ENCODE assay signal across 9 cellular contexts in the genomic region with DNA sequence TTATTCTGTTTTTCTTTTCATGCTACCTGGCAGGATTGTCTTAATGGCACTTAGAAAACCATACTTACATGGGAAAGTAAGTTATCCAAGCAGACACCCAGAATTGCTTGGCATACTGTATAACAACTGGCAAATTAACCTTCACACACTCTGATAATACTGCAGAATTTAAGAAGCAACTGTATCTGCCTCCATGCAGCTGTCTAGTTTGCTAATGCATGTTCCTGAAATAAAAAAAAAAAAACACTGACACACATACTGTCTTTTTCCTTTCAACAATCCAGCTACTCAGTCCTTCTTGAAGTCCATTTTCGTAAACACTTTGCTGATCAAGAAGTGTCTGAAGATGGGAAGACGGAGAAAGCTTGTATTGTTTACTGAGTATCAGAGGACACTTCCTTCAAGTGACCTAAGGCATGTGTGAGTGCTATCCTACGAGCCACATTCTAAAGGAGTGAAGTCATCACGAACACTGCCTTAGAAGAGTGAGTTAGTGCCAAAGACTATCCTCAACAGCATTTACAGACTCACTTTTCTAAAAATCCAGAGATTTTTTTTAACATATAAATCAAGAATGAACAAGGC.
DNase-seq lines count a peak whose midpoint lies in the region; ATAC-seq and TF ChIP-seq lines count a peak whose summit lies in the region.
"Had no signal": no experiment of that assay in that cellular context is flagged by ENCODE, and none has a peak within 500 bp of the region (broad histone marks: within the 10 kb centered on the region; RNA-seq: fewer than 3 reads in every experiment).

No MANE protein-coding gene starts in this region.

- H4K20me1 ChIP-seq in GM23248 (ENCODE audit: insufficient read depth), result no peaks in the 10 kb centered on the region

- peak overlapping the region; percentile 46 for H3K27ac ChIP-seq in GM23248
- no peak overlapping the region for H3K27ac ChIP-seq in neuronal stem cell (replicated peaks; ENCODE audit: low read length)
- H3K27ac ChIP-seq: testis had no signal

- no peak overlapping the region for H4K91ac ChIP-seq in neuronal stem cell (ENCODE audit: low read depth, low read length, poor library complexity)

- no peaks in the 10 kb centered on the region for H3K36me3 ChIP-seq in GM23248 (ENCODE audit: low read depth)
- no peaks in the 10 kb centered on the region for H3K36me3 ChIP-seq in neuronal stem cell (replicated peaks in 1 of 2; ENCODE audit: control insufficient read depth in 2 of 2, insufficient read depth in 2 of 2, low read length in 2 of 2)

- H2AFZ ChIP-seq in GM23248 (peak overlapping the region; percentile 63), neuronal stem cell (ENCODE audit: low read length) (peak overlapping the region; percentile 77)

- no peak for ATAC-seq in HG02763 (IDR thresholded peaks at IDR 0.05; ENCODE audit: unreplicated experiment)
- ATAC-seq in HG02798 (IDR thresholded peaks at IDR 0.05; ENCODE audit: poor library complexity, unreplicated experiment), result no peak

- H3F3A ChIP-seq in GM23248 (ENCODE audit: insufficient read depth), result peaks cover 18% of the 10 kb centered on the region

- H3K14ac ChIP-seq in neuronal stem cell (ENCODE audit: low read length), result no peak overlapping the region

- H2AK5ac ChIP-seq in neuronal stem cell (ENCODE audit: low read depth, low read length), result no peak overlapping the region

- no peak overlapping the region for H3K23ac ChIP-seq in neuronal stem cell (ENCODE audit: low read depth, low read length, poor library complexity)

- no peaks in the 10 kb centered on the region for H3K79me1 ChIP-seq in neuronal stem cell (ENCODE audit: low read depth, low read length)

- no peaks in the 10 kb centered on the region for H3K79me2 ChIP-seq in GM23248 (ENCODE audit: insufficient read depth)

- no peak overlapping the region for H2BK5ac ChIP-seq in neuronal stem cell (ENCODE audit: low read length)

- H3K4me2 ChIP-seq in GM23248 (ENCODE audit: unreplicated experiment) (peak overlapping the region; percentile 59), neuronal stem cell (ENCODE audit: insufficient read depth, low read length, poor library complexity, severe bottlenecking) (no peak overlapping the region)

- WGBS in GM23248 (ENCODE audit: low coverage in 1 of 2, low lambda C conversion rate in 2 of 2, missing lambda C conversion rate in 2 of 2), 2 experiments, result 2% methylated on average over 4 of the region's 4 CpGs
- WGBS in neuronal stem cell (ENCODE audit: extremely low coverage in 2 of 2, insufficient read length in 2 of 2, insufficient replicate concordance in 1 of 2), 2 donors, result no CpG with 5 or more reads among the region's 4 CpGs

- DNase-seq in GM23248, result peak; percentile 74
- DNase-seq in RKO (ENCODE audit: low spot score), result peak; percentile 47
- DNase-seq in fibroblast of pulmonary artery (ENCODE audit: low read depth), result peak; percentile 78
- DNase-seq in neuronal stem cell (ENCODE audit: low spot score), result no peak
- DNase-seq in stimulated activated CD4-positive, alpha-beta T cell treated with anti-CD3 and anti-CD28 coated beads, Interleukin-2, amount 100 ng/mL, for 24 hours, result no peak
- no peak for DNase-seq in NK-92 (lab: John Stamatoyannopoulos, UW; ENCODE audit: unreplicated experiment)
- DNase-seq: testis had no signal

- TF ChIP-seq CTCF in fibroblast of pulmonary artery (IDR thresholded peaks at IDR 0.05; ENCODE audit: low read length, missing control alignments), result no peak

- H3K9me2 ChIP-seq in GM23248 (ENCODE audit: insufficient read depth), result no peaks in the 10 kb centered on the region

- H3K9ac ChIP-seq in GM23248, result peak overlapping the region; percentile 3; the same call in 1 of the 2 replicates
- H3K9ac ChIP-seq in neuronal stem cell (ENCODE audit: low read depth, low read length, poor library complexity), result no peak overlapping the region

- no peak overlapping the region for H3K18ac ChIP-seq in neuronal stem cell (ENCODE audit: low read length)

- no peak overlapping the region for H2BK120ac ChIP-seq in neuronal stem cell (ENCODE audit: low read depth, low read length)

- H3K4me3 ChIP-seq in GM23248 (peak overlapping the region; percentile 40; the same call in 1 of the 2 replicates), fibroblast of pulmonary artery (replicated peaks; ENCODE audit: low read depth, low read length) (no peak overlapping the region), neuronal stem cell (ENCODE audit: low read length in 2 of 2) (no peak overlapping the region)
- H3K4me3 ChIP-seq: testis had no signal

- no peaks in the 10 kb centered on the region for H3K27me3 ChIP-seq in GM23248 (replicated peaks; ENCODE audit: insufficient read depth)
- no peaks in the 10 kb centered on the region for H3K27me3 ChIP-seq in neuronal stem cell (ENCODE audit: control insufficient read depth in 3 of 3, insufficient read depth in 3 of 3, low read depth in 1 of 3, low read length in 3 of 3)
- H3K27me3 ChIP-seq: testis had no signal

- H3K4me1 ChIP-seq in GM23248 (ENCODE audit: insufficient read depth) (peaks cover 28% of the 10 kb centered on the region), neuronal stem cell (ENCODE audit: control insufficient read depth in 2 of 2, insufficient read depth in 1 of 2, low read depth in 1 of 2, low read length in 2 of 2) (peaks cover 2 to 7% of the 10 kb centered on the region in 2 donors)
- H3K4me1 ChIP-seq: testis had no signal

- in situ Hi-C loops in GM23248 (cut with MboI), result no loop called here

- H2BK12ac ChIP-seq in neuronal stem cell (ENCODE audit: low read length), result no peak overlapping the region

- H2BK15ac ChIP-seq in neuronal stem cell (ENCODE audit: low read length), result no peak overlapping the region

- H4K8ac ChIP-seq in neuronal stem cell (ENCODE audit: low read depth, low read length), result no peak overlapping the region

- no peak overlapping the region for H3K4ac ChIP-seq in neuronal stem cell (ENCODE audit: low read length)

- H3K9me3 ChIP-seq in GM23248 (ENCODE audit: low read depth), result no peaks in the 10 kb centered on the region
- no peaks in the 10 kb centered on the region for H3K9me3 ChIP-seq in neuronal stem cell (replicated peaks in 1 of 2; ENCODE audit: control insufficient read depth in 2 of 2, insufficient read depth in 1 of 2, low read depth in 1 of 2, low read length in 2 of 2)
- H3K9me3 ChIP-seq: testis had no signal

Comparison
In these comparisons a context has a peak if more than half of its experiments do, and no peak if none do; other contexts are left out.
1. DNase-seq: peak in GM23248 (single experiment), RKO (single experiment) and fibroblast of pulmonary artery (single experiment); none in neuronal stem cell (single experiment), stimulated activated CD4-positive, alpha-beta T cell treated with anti-CD3 and anti-CD28 coated beads, Interleukin-2, amount 100 ng/mL, for 24 hours (0 of 2) and NK-92 (single experiment).